1 cellular context compared by ENCODE assay signal in genomic region chr6:1595271-1596087, GRCh38.
TF ChIP-seq lines count a peak whose summit lies in the region.

No MANE protein-coding gene starts in this region.

TF ChIP-seq in HepG2, 621 proteins besides CTCF, POLR2A, EP300 and RAD21 (continued from another document):
- TF ChIP-seq, protein P1, sequence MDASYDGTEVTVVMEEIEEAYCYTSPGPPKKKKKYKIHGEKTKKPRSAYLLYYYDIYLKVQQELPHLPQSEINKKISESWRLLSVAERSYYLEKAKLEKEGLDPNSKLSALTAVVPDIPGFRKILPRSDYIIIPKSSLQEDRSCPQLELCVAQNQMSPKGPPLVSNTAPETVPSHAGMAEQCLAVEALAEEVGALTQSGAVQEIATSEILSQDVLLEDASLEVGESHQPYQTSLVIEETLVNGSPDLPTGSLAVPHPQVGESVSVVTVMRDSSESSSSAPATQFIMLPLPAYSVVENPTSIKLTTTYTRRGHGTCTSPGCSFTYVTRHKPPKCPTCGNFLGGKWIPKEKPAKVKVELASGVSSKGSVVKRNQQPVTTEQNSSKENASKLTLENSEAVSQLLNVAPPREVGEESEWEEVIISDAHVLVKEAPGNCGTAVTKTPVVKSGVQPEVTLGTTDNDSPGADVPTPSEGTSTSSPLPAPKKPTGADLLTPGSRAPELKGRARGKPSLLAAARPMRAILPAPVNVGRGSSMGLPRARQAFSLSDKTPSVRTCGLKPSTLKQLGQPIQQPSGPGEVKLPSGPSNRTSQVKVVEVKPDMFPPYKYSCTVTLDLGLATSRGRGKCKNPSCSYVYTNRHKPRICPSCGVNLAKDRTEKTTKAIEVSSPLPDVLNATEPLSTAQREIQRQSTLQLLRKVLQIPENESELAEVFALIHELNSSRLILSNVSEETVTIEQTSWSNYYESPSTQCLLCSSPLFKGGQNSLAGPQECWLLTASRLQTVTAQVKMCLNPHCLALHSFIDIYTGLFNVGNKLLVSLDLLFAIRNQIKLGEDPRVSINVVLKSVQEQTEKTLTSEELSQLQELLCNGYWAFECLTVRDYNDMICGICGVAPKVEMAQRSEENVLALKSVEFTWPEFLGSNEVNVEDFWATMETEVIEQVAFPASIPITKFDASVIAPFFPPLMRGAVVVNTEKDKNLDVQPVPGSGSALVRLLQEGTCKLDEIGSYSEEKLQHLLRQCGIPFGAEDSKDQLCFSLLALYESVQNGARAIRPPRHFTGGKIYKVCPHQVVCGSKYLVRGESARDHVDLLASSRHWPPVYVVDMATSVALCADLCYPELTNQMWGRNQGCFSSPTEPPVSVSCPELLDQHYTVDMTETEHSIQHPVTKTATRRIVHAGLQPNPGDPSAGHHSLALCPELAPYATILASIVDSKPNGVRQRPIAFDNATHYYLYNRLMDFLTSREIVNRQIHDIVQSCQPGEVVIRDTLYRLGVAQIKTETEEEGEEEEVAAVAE (CRISPR knock-in tag; IDR thresholded peaks at IDR 0.05; ENCODE audit: borderline replicate concordance), result no peak
- TF ChIP-seq ZNF446 (CRISPR knock-in tag; IDR thresholded peaks at IDR 0.05), result peak; percentile 56; the same call in 1 of the 2 replicates
- TF ChIP-seq TERF1 (CRISPR knock-in tag; IDR thresholded peaks at IDR 0.05), result no peak
- TF ChIP-seq HNF4G (IDR thresholded peaks at IDR 0.05; ENCODE audit: borderline replicate concordance, low read depth, low read length), result no peak
- 0 out of 2 replicates have a peak, but pooled peaks have one; percentile 31 for TF ChIP-seq HNF4G (CRISPR knock-in tag; IDR thresholded peaks at IDR 0.05; ENCODE audit: borderline replicate concordance, low read depth)
